17 cellular contexts compared by ENCODE assay signal in genomic region chr11:76284161-76284560, GRCh38.
"Had no signal": no experiment of that assay in that cellular context is flagged by ENCODE, and none has a peak within 500 bp of the region (broad histone marks: within the 10 kb centered on the region; RNA-seq: fewer than 3 reads in every experiment).

No MANE protein-coding gene starts in this region.

- ATAC-seq: gastrocnemius medialis; mucosa of descending colon; naive thymus-derived CD8-positive, alpha-beta T cell; pancreas; right cardiac atrium had no signal

- H3K9me3 Mint-ChIP-seq: immature natural killer cell; naive thymus-derived CD8-positive, alpha-beta T cell; type B pancreatic cell had no signal

- H3K9me3 ChIP-seq: esophagus muscularis mucosa, gastrocnemius medialis, mucosa of descending colon, pancreas, thyroid gland, uterus had no signal

- DNase-seq: effector memory CD4-positive, alpha-beta T cell; gastrocnemius medialis; immature natural killer cell; mucosa of descending colon; naive thymus-derived CD8-positive, alpha-beta T cell; nucleus accumbens; right cardiac atrium; small intestine; stimulated activated CD4-positive, alpha-beta T cell treated with anti-CD3 and anti-CD28 coated beads, Interleukin-12 subunit alpha, Interleukin-12 subunit beta, amount 100 ng/mL, for 4 hours; stimulated activated naive CD4-positive, alpha-beta T cell treated with Interleukin-2 at 50 U/mL for 16 hours; thyroid gland; uterus had no signal

- H3K27ac Mint-ChIP-seq: progenitor cell of endocrine pancreas, type B pancreatic cell had no signal

- H3K36me3 Mint-ChIP-seq: immature natural killer cell; naive thymus-derived CD8-positive, alpha-beta T cell; type B pancreatic cell had no signal

- H3K27ac ChIP-seq: epithelial cell of prostate, esophagus muscularis mucosa, gastrocnemius medialis, pancreas, thyroid gland, uterus had no signal

- H3K36me3 ChIP-seq: esophagus muscularis mucosa, gastrocnemius medialis, pancreas, thyroid gland, uterus had no signal

- H3K4me3 Mint-ChIP-seq: immature natural killer cell; naive thymus-derived CD8-positive, alpha-beta T cell; type B pancreatic cell had no signal

- H3K27me3 Mint-ChIP-seq: naive thymus-derived CD8-positive, alpha-beta T cell had no signal

- H3K4me1 ChIP-seq: esophagus muscularis mucosa, gastrocnemius medialis, pancreas, thyroid gland, uterus had no signal

- H3K4me3 ChIP-seq: esophagus muscularis mucosa, gastrocnemius medialis, mucosa of descending colon, pancreas, thyroid gland, uterus had no signal

- H3K27me3 ChIP-seq: esophagus muscularis mucosa, gastrocnemius medialis, pancreas, thyroid gland, uterus had no signal
